Comparison of ENCODE assay signal across 1 cellular context in genomic region chr6:3838992-3839867, GRCh38.
TF ChIP-seq lines count a peak whose summit lies in the region.

No MANE protein-coding gene starts in this region.

TF ChIP-seq in HepG2, 621 proteins besides CTCF, POLR2A, EP300 and RAD21 (continued from another document and continues in another):
- TF ChIP-seq ZBTB37 (CRISPR knock-in tag; IDR thresholded peaks at IDR 0.05) (no peak), EHMT2 (IDR thresholded peaks at IDR 0.05; ENCODE audit: borderline replicate concordance, low read depth, low read length) (peak; percentile 51; the same call in 1 of the 2 replicates), MIER3 (CRISPR knock-in tag; IDR thresholded peaks at IDR 0.05; ENCODE audit: borderline replicate concordance) (0 out of 2 replicates have a peak, but pooled peaks have one; percentile 77), TFE3 (CRISPR knock-in tag; IDR thresholded peaks at IDR 0.05) (peak; percentile 62), ZNF121 (CRISPR knock-in tag; IDR thresholded peaks at IDR 0.05) (no peak), PHB2 (IDR thresholded peaks at IDR 0.05; ENCODE audit: partially characterized antibody) (no peak), SOX5 (CRISPR knock-in tag; IDR thresholded peaks at IDR 0.05; ENCODE audit: borderline replicate concordance) (peak; percentile 66; the same call in 1 of the 2 replicates), ARID3A (IDR thresholded peaks at IDR 0.05; ENCODE audit: low read depth, low read length) (peak; percentile 71; the same call in 1 of the 2 replicates), IKZF1 (IDR thresholded peaks at IDR 0.05) (no peak), FOXO1 (CRISPR knock-in tag; IDR thresholded peaks at IDR 0.05) (peak; percentile 81), ZNF687 (CRISPR knock-in tag; IDR thresholded peaks at IDR 0.05) (no peak), BCL6 (CRISPR knock-in tag; IDR thresholded peaks at IDR 0.05) (peak; percentile 75), ZNF629 (CRISPR knock-in tag; conservative IDR thresholded peaks at IDR 0.05) (no peak), ETV6 (CRISPR knock-in tag; conservative IDR thresholded peaks at IDR 0.05) (no peak), TOPORS (CRISPR knock-in tag; IDR thresholded peaks at IDR 0.05) (no peak), HIVEP1 (CRISPR knock-in tag; IDR thresholded peaks at IDR 0.05) (0 out of 2 replicates have a peak, but pooled peaks have one; percentile 45), TBP (CRISPR knock-in tag; IDR thresholded peaks at IDR 0.05) (no peak), GATAD1 (CRISPR knock-in tag; IDR thresholded peaks at IDR 0.05) (peak; percentile 60; the same call in 1 of the 2 replicates), KLF6 (CRISPR knock-in tag; IDR thresholded peaks at IDR 0.05) (no peak), TMF1 (CRISPR knock-in tag; IDR thresholded peaks at IDR 0.05; ENCODE audit: low read depth) (no peak), ZNF580 (CRISPR knock-in tag; IDR thresholded peaks at IDR 0.05; ENCODE audit: borderline replicate concordance, low read depth) (peak; percentile 45; the same call in 1 of the 2 replicates), ZSCAN22 (CRISPR knock-in tag; IDR thresholded peaks at IDR 0.05) (0 out of 2 replicates have a peak, but pooled peaks have one; percentile 64), ZNF704 (CRISPR knock-in tag; IDR thresholded peaks at IDR 0.05; ENCODE audit: borderline replicate concordance) (no peak), ZNF280D (CRISPR knock-in tag; IDR thresholded peaks at IDR 0.05) (no peak), ATAD3A (CRISPR knock-in tag; IDR thresholded peaks at IDR 0.05) (no peak), MIXL1 (CRISPR knock-in tag; IDR thresholded peaks at IDR 0.05) (peak; percentile 41; the same call in 1 of the 2 replicates), MAFK (conservative IDR thresholded peaks at IDR 0.05 in 1 of 2, IDR thresholded peaks at IDR 0.05 in 1 of 2; ENCODE audit: low read length in 2 of 2) (no peak), CENPX (CRISPR knock-in tag; IDR thresholded peaks at IDR 0.05) (no peak), ZNF609 (CRISPR knock-in tag; IDR thresholded peaks at IDR 0.05; ENCODE audit: borderline replicate concordance) (peak; percentile 71), PHF21A (CRISPR knock-in tag; IDR thresholded peaks at IDR 0.05) (peak; percentile 40; the same call in 1 of the 2 replicates), ZNF768 (CRISPR knock-in tag; IDR thresholded peaks at IDR 0.05) (no peak), MBD4 (IDR thresholded peaks at IDR 0.05; ENCODE audit: borderline replicate concordance, low read length) (no peak), ZNF781 (CRISPR knock-in tag; IDR thresholded peaks at IDR 0.05; ENCODE audit: borderline replicate concordance, not compliant biosample characterization) (peak; percentile 33), ESRRA (CRISPR knock-in tag; IDR thresholded peaks at IDR 0.05; ENCODE audit: low read depth) (peak; percentile 32; the same call in 1 of the 2 replicates), TBX2 (CRISPR knock-in tag; IDR thresholded peaks at IDR 0.05; ENCODE audit: borderline replicate concordance) (peak; percentile 50; the same call in 1 of the 2 replicates), MED1 (CRISPR knock-in tag; IDR thresholded peaks at IDR 0.05) (peak; percentile 78), ZNF652 (CRISPR knock-in tag; IDR thresholded peaks at IDR 0.05; ENCODE audit: borderline replicate concordance, low read depth) (no peak), ZNF720 (CRISPR knock-in tag; IDR thresholded peaks at IDR 0.05) (no peak), ZBTB49 (CRISPR knock-in tag; IDR thresholded peaks at IDR 0.05; ENCODE audit: borderline replicate concordance) (peak; percentile 80; the same call in 1 of the 2 replicates), MEIS2 (CRISPR knock-in tag; IDR thresholded peaks at IDR 0.05) (no peak), ZNF614 (CRISPR knock-in tag; IDR thresholded peaks at IDR 0.05; ENCODE audit: borderline replicate concordance) (peak; percentile 72; the same call in 1 of the 2 replicates)
